Comparison of ENCODE assay signal across 9 cellular contexts in genomic region chr4:159175989-159176375, GRCh38.
DNase-seq lines count a peak whose midpoint lies in the region; ATAC-seq and TF ChIP-seq lines count a peak whose summit lies in the region.
"Had no signal": no experiment of that assay in that cellular context is flagged by ENCODE, and none has a peak within 500 bp of the region (broad histone marks: within the 10 kb centered on the region; RNA-seq: fewer than 3 reads in every experiment).

No MANE protein-coding gene starts in this region.

- H3K9me3 Mint-ChIP-seq in effector memory CD8-positive, alpha-beta T cell = no peaks in the 10 kb centered on the region

- H3K79me2 ChIP-seq in trophoblast cell (ENCODE audit: control insufficient read depth, insufficient read depth, low read length, poor library complexity) = peaks cover 7% of the 10 kb centered on the region

- H3K9ac ChIP-seq in SK-N-MC (ENCODE audit: insufficient read length) (no peak overlapping the region), trophoblast cell (ENCODE audit: low read length) (no peak overlapping the region)

- no peak overlapping the region for H4K91ac ChIP-seq in trophoblast cell (ENCODE audit: low read depth, low read length)

- H3K4ac ChIP-seq in trophoblast cell (ENCODE audit: low read depth, low read length) = peak overlapping the region; percentile 39

- H2AK5ac ChIP-seq in trophoblast cell (ENCODE audit: low read length) = peak overlapping the region; percentile 57

- DNase-seq in SK-N-MC (ENCODE audit: low read depth, low spot score) (no peak), foreskin fibroblast (no peak), trophoblast cell (no peak), Kasumi-1 (lab: John Stamatoyannopoulos, UW) (no peak), NCI-H2171 treated with DMSO at 0.1 percent for 48 hours (lab: John Stamatoyannopoulos, UW) (no peak), iPS-NIHi7 (ENCODE audit: extremely low spot score) (no peak)
- no peak for DNase-seq in effector memory CD8-positive, alpha-beta T cell

- peak overlapping the region; percentile 52 for H2BK120ac ChIP-seq in trophoblast cell (ENCODE audit: insufficient read depth, low read length, poor library complexity)

- no peak overlapping the region for H3K4me3 Mint-ChIP-seq in effector memory CD8-positive, alpha-beta T cell

- ATAC-seq in GM19324 (IDR thresholded peaks at IDR 0.05; ENCODE audit: low FRiP score, unreplicated experiment) = peak; percentile 4
- ATAC-seq in effector memory CD8-positive, alpha-beta T cell (replicated peaks) = no peak

- H3K27ac ChIP-seq in SK-N-MC (no peak overlapping the region), trophoblast cell (ENCODE audit: low read depth, low read length) (peak overlapping the region; percentile 20)
- H3K27ac ChIP-seq: pancreas had no signal

- H3K4me3 ChIP-seq in SK-N-MC = peak overlapping the region; percentile 46
- H3K4me3 ChIP-seq in foreskin fibroblast (ENCODE audit: low read depth in 1 of 2, low read length in 2 of 2) = peak overlapping the region; percentile 19 to 38
- no peak overlapping the region for H3K4me3 ChIP-seq in trophoblast cell (ENCODE audit: low read depth, low read length)
- H3K4me3 ChIP-seq: pancreas had no signal

- H3K27ac Mint-ChIP-seq in effector memory CD8-positive, alpha-beta T cell = no peak overlapping the region

- H3K4me1 ChIP-seq in trophoblast cell (ENCODE audit: control insufficient read depth in 1 of 2, insufficient read depth in 2 of 2, low read length in 2 of 2) = peaks cover 11 to 13% of the 10 kb centered on the region in 2 experiments

- H3K27me3 Mint-ChIP-seq in effector memory CD8-positive, alpha-beta T cell = no peaks in the 10 kb centered on the region

- H2BK5ac ChIP-seq in trophoblast cell (ENCODE audit: low read depth, low read length, poor library complexity) = peak overlapping the region; percentile 45

- H3K36me3 ChIP-seq in SK-N-MC (ENCODE audit: insufficient read depth, low read length) (no peaks in the 10 kb centered on the region), trophoblast cell (ENCODE audit: control insufficient read depth in 1 of 2, insufficient read depth in 2 of 2, low read length in 2 of 2) (no peaks in the 10 kb centered on the region)
- H3K36me3 ChIP-seq: pancreas had no signal

- H3K4me2 ChIP-seq in trophoblast cell (ENCODE audit: low read length) = peak overlapping the region; percentile 31

- peak overlapping the region; percentile 1 for H4K8ac ChIP-seq in trophoblast cell (ENCODE audit: low read depth, low read length)

- H3K27me3 ChIP-seq in trophoblast cell (ENCODE audit: insufficient read depth, low read length) = no peaks in the 10 kb centered on the region
- H3K27me3 ChIP-seq: pancreas had no signal

- H3K23ac ChIP-seq in trophoblast cell (ENCODE audit: low read length) = peak overlapping the region; percentile 5

- no peak for TF ChIP-seq CTCF in foreskin fibroblast (IDR thresholded peaks at IDR 0.05; ENCODE audit: low read depth, low read length)

- H3K79me1 ChIP-seq in trophoblast cell (ENCODE audit: low read length) = peaks cover 4% of the 10 kb centered on the region

- no peak overlapping the region for H2AFZ ChIP-seq in trophoblast cell (ENCODE audit: insufficient read depth, low read length, poor library complexity)

- peak overlapping the region; percentile 73 for H2BK12ac ChIP-seq in trophoblast cell (ENCODE audit: low read length)

- H4K12ac ChIP-seq in trophoblast cell (ENCODE audit: low read depth, low read length) = no peak overlapping the region

- no peaks in the 10 kb centered on the region for H3K9me3 ChIP-seq in SK-N-MC (ENCODE audit: low read depth, low read length)
- no peaks in the 10 kb centered on the region for H3K9me3 ChIP-seq in trophoblast cell (ENCODE audit: insufficient read depth, low read depth, low read length)
- H3K9me3 ChIP-seq: pancreas had no signal

- H3K18ac ChIP-seq in trophoblast cell (ENCODE audit: low read length) = peak overlapping the region; percentile 80

- H3K4me1 Mint-ChIP-seq in effector memory CD8-positive, alpha-beta T cell (ENCODE audit: low read depth in 2 of 2) = peaks cover 33 to 41% of the 10 kb centered on the region in 2 donors

- H3K36me3 Mint-ChIP-seq in effector memory CD8-positive, alpha-beta T cell (ENCODE audit: insufficient read depth) = no peaks in the 10 kb centered on the region

- H3K14ac ChIP-seq in trophoblast cell (ENCODE audit: low read length) = peak overlapping the region; percentile 82

- no CpG with 5 or more reads among the region's 4 CpGs for WGBS in trophoblast cell (ENCODE audit: extremely low coverage, insufficient coverage, insufficient read length)
